11 cellular contexts compared by ENCODE assay signal in genomic region chr12:116529048-116529447, GRCh38. TPM values are rescaled to one million over a fixed set of nuclear protein-coding genes. Genes with fewer than 3 reads are reported as not detected.
A peak's percentile ranks its signal among the peaks of the same experiment; 100 is the strongest.
DNase-seq lines count a peak whose midpoint lies in the region; ATAC-seq and TF ChIP-seq lines count a peak whose summit lies in the region.
"Had no signal": no experiment of that assay in that cellular context is flagged by ENCODE, and none has a peak within 500 bp of the region (broad histone marks: within the 10 kb centered on the region; RNA-seq: fewer than 3 reads in every experiment).

No MANE protein-coding gene starts in this region.

- H2AFZ ChIP-seq in HCT116 (ENCODE audit: low read depth, low read length, poor library complexity, severe bottlenecking): no peak overlapping the region
- no peak overlapping the region for H2AFZ ChIP-seq in hepatocyte

- H3K9me3 ChIP-seq in HCT116 (ENCODE audit: control insufficient read depth in 1 of 2, insufficient read depth in 1 of 2, low read depth in 1 of 2, low read length in 2 of 2) (no peaks in the 10 kb centered on the region), hepatocyte (ENCODE audit: low read depth) (no peaks in the 10 kb centered on the region), transverse colon (no peaks in the 10 kb centered on the region)

- no peak for DNase-seq in HCT116 (ENCODE audit: low read depth, low spot score)
- no peak for DNase-seq in RWPE1 (ENCODE audit: low spot score)
- peak; percentile 18 for DNase-seq in hepatocyte (ENCODE audit: low spot score)
- no peak for DNase-seq in transverse colon
- no peak for DNase-seq in stimulated activated naive CD4-positive, alpha-beta T cell treated with Interleukin-2 at 50 U/mL for 16 hours (lab: John Stamatoyannopoulos, UW)
- DNase-seq: activated T-cell treated with anti-CD3 and anti-CD28 coated beads, Interleukin-2, amount 50 U/mL, for 48 hours; DMS79 treated with DMSO at 0.1 percent for 48 hours; natural killer cell; NCI-H187 had no signal

- no peak for TF ChIP-seq RAD21 in HCT116 (IDR thresholded peaks at IDR 0.05; ENCODE audit: low read depth)

- no TSS peak for BruUV-seq in HCT116 (replicated peaks; lab: Mats Ljungman, UMichigan)

- peak overlapping the region; percentile 63 for H3K9ac ChIP-seq in HCT116 (ENCODE audit: low read length)

- in situ Hi-C loops in transverse colon (cut with MboI; ENCODE audit: low pct_ligation_motif_present in 1 of 4, low pct_unique_long_range_greater_than_20kb in 1 of 4, low sequenced_read_pairs in 3 of 4): no loop called here

- H3K4me3 ChIP-seq in HCT116 (replicated peaks in 1 of 2; ENCODE audit: low read depth in 1 of 2, low read length in 2 of 2) (peak overlapping the region in 1 of 2 experiments; percentile 23; a peak in 1 of 4 replicates), hepatocyte (no peak overlapping the region), transverse colon (no peak overlapping the region)

- H3K4me2 ChIP-seq in HCT116 (ENCODE audit: low read length): peak overlapping the region; percentile 75
- H3K4me2 ChIP-seq in hepatocyte: peak overlapping the region; percentile 37

- peak overlapping the region; percentile 97 for H3K27ac ChIP-seq in HCT116 (ENCODE audit: low read depth, low read length)
- H3K27ac ChIP-seq in RWPE1: peak overlapping the region; percentile 19; the same call in 1 of the 2 replicates
- H3K27ac ChIP-seq in hepatocyte: no peak overlapping the region
- H3K27ac ChIP-seq in transverse colon: peak overlapping the region; percentile 6 to 79 (median 48)

- RAD21 ChIA-PET in HCT116 (lab: Charles Lee; ENCODE audit: low non-redundant PET in 1 of 2, low total read pairs in 2 of 2, uncharacterized antibody in 2 of 2, unreplicated experiment in 2 of 2): no interaction called here

- H3K4me1 ChIP-seq in HCT116 (ENCODE audit: control insufficient read depth in 1 of 2, insufficient read depth in 2 of 2, low read length in 2 of 2) (peaks cover 72 to 93% of the 10 kb centered on the region in 2 experiments), hepatocyte (ENCODE audit: insufficient read depth) (peaks cover 28% of the 10 kb centered on the region), transverse colon (peaks cover 4 to 47% (median 26%) of the 10 kb centered on the region in 4 donors)

- WGBS in hepatocyte (ENCODE audit: low lambda C conversion rate, missing lambda C conversion rate): 35% methylated on average over 8 of the region's 8 CpGs
- 48 to 51% methylated on average over 4 to 8 of the region's 8 CpGs for WGBS in transverse colon (ENCODE audit: low coverage in 1 of 2), 2 donors

- TF ChIP-seq CTCF in HCT116 (IDR thresholded peaks at IDR 0.05 in 2 of 3, conservative IDR thresholded peaks at IDR 0.05 in 1 of 3; ENCODE audit: borderline replicate concordance in 1 of 3, insufficient read depth in 1 of 3, low read depth in 2 of 3, low read length in 2 of 3): no peak
- no peak for TF ChIP-seq CTCF in RWPE1 (conservative IDR thresholded peaks at IDR 0.05; ENCODE audit: low read depth)
- TF ChIP-seq CTCF in hepatocyte (IDR thresholded peaks at IDR 0.05; ENCODE audit: poor library complexity): no peak
- no peak for TF ChIP-seq CTCF in transverse colon (IDR thresholded peaks at IDR 0.05)

- TF ChIP-seq EP300 in transverse colon (IDR thresholded peaks at IDR 0.05; ENCODE audit: low read depth): no peak

- no peaks in the 10 kb centered on the region for H3K36me3 ChIP-seq in HCT116 (ENCODE audit: control insufficient read depth in 1 of 2, insufficient read depth in 2 of 2, low read length in 2 of 2)
- no peaks in the 10 kb centered on the region for H3K36me3 ChIP-seq in hepatocyte (replicated peaks; ENCODE audit: insufficient read depth, low read depth)
- H3K36me3 ChIP-seq in transverse colon: no peaks in the 10 kb centered on the region

- H3K79me2 ChIP-seq in HCT116 (ENCODE audit: insufficient read depth, low read length) (peaks cover 6% of the 10 kb centered on the region; the same call in 1 of the 2 replicates), hepatocyte (no peaks in the 10 kb centered on the region)

- H3K9me2 ChIP-seq in HCT116 (ENCODE audit: insufficient read depth) (no peaks in the 10 kb centered on the region), hepatocyte (replicated peaks; ENCODE audit: insufficient read depth) (no peaks in the 10 kb centered on the region)

- H4K20me1 ChIP-seq in HCT116 (ENCODE audit: insufficient read depth) (no peaks in the 10 kb centered on the region), hepatocyte (ENCODE audit: insufficient read depth, poor library complexity, severe bottlenecking) (no peaks in the 10 kb centered on the region)

- POLR2A ChIA-PET in HCT116 (lab: Charles Lee): interaction anchor here (0.6 to 1.3 kb wide), 3 partner anchors 21 to 48 kb away, joined by 3 to 4 read pairs (median 4); no protein-coding TSS in a partner anchor
- POLR2A ChIA-PET in RWPE1 (lab: Yijun Ruan, JAX; ENCODE audit: low non-redundant PET): no interaction called here

- no peak for TF ChIP-seq POLR2A in HCT116 (IDR thresholded peaks at IDR 0.05; ENCODE audit: borderline replicate concordance, extremely low read depth, insufficient read depth, insufficient read length)
- TF ChIP-seq POLR2A in transverse colon (IDR thresholded peaks at IDR 0.05): no peak

- CTCF ChIA-PET in HCT116 (lab: Charles Lee): no interaction called here
- CTCF ChIA-PET in RWPE1 (lab: Yijun Ruan, JAX): no interaction called here

- intact Hi-C loops in HCT116 (cut with micrococcal nuclease): no loop called here
- intact Hi-C loops in transverse colon (cut with DNase I; ENCODE audit: low total_unique reads): loop anchor here (5.0 kb wide), 1 partner anchor 72 kb away; no protein-coding TSS in a partner anchor

- ATAC-seq in HCT116 (no peak), GM21723 (IDR thresholded peaks at IDR 0.05; ENCODE audit: unreplicated experiment) (no peak), HG02623 (IDR thresholded peaks at IDR 0.05; ENCODE audit: unreplicated experiment) (no peak)
- ATAC-seq: natural killer cell had no signal

- H3K27me3 ChIP-seq in HCT116 (ENCODE audit: insufficient read depth, low read length) (no peaks in the 10 kb centered on the region), hepatocyte (no peaks in the 10 kb centered on the region), transverse colon (no peaks in the 10 kb centered on the region)

TF ChIP-seq in HCT116, 20 proteins besides CTCF, POLR2A, EP300 and RAD21:
- TF ChIP-seq ZFX (IDR thresholded peaks at IDR 0.05): no peak
- TF ChIP-seq TCF7L2 (IDR thresholded peaks at IDR 0.05; ENCODE audit: borderline replicate concordance, extremely low read depth, insufficient read depth, insufficient read length): peak; percentile 35
- TF ChIP-seq CBX3 (IDR thresholded peaks at IDR 0.05; ENCODE audit: low read depth): no peak
- no peak for TF ChIP-seq REST (IDR thresholded peaks at IDR 0.05; ENCODE audit: low read depth)

RNA-seq across cellular contexts. Expression of gene MAP1LC3B2, which starts 30.1 kb away (rescaled TPM):
- 4.7 TPM for total RNA-seq in HCT116 (2021; ENCODE audit: unreplicated experiment)
- polyA plus RNA-seq in HCT116 (2012): 12.0 and 15.5 TPM in 2 replicates
- 0.60 TPM in 1 of 2 replicates, not detected in the other for total RNA-seq in hepatocyte
- 3.3 and 5.3 TPM in 2 replicates for polyA plus RNA-seq in hepatocyte
- total RNA-seq in transverse colon: 1 to 10 TPM in 2 of 4 donors, not detected in 2; 1.1 to 2.5 TPM
